ENCODE assay signal across 8 cellular contexts in the genomic region with DNA sequence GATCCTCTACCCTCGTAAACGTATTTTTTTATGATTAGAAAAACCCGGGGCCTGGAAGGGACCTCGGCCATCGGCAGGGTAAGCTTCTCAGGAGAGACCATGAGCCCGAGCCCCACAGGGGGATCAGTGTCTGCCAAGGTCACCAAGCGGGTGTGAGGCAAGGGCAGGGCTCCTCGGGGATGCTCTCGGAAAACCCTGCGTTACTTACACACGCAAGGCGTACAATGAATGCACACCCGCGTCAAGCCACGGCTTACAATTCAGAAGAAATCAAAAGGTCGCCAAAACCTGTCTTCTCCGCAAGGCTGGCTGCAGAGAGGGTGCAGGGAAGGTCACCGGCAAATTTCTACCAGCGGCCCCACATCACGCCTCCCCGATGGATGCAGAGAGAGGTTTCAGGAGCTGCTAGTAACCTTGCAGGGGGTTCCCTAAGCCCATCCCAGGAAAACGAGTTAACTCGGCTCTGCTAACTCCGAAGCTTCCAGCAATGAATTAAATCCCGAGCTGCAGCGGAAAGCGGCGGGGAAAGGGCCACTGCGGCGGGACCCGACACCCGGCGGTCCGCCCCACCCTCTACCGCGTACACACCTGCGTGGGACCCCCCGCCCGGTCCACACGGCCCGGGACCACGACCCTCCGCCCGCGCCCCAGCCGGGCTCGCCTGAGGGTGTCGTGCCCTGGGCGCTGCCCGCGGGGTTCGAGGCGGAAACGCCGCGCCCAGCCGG. TPM values are rescaled to one million over a fixed set of nuclear protein-coding genes. Genes with fewer than 3 reads are reported as not detected.
DNase-seq lines count a peak whose midpoint lies in the region; ATAC-seq, FAIRE-seq and TF ChIP-seq lines count a peak whose summit lies in the region.

No MANE protein-coding gene starts in this region.

- peak overlapping the region; percentile 63 to 64 for H3K9ac ChIP-seq in kidney (ENCODE audit: low read length in 2 of 2)

- CTCF ChIA-PET in BJ (lab: Yijun Ruan, JAX): interaction anchor here (0.6 to 8.3 kb wide), 24 partner anchors 10 to 195 kb away, joined by 3 to 87 read pairs (median 5); no protein-coding TSS in a partner anchor

- peak overlapping the region; percentile 16 to 40 for H3K27ac ChIP-seq in kidney (ENCODE audit: low read depth in 2 of 2, low read length in 2 of 2)

- FAIRE-seq in kidney (lab: Jason Lieb, UNC): no peak
- no peak for FAIRE-seq in urothelium cell line (lab: Jason Lieb, UNC)

- peak overlapping the region; percentile 69 for H3K4me3 ChIP-seq in BJ (ENCODE audit: low read depth, low read length)
- H3K4me3 ChIP-seq in kidney (ENCODE audit: low read length in 2 of 2): peak overlapping the region; percentile 62 to 76

- no peaks in the 10 kb centered on the region for H3K27me3 ChIP-seq in BJ (ENCODE audit: control insufficient read depth, insufficient read depth, low read length)

- H3K36me3 ChIP-seq in BJ (ENCODE audit: control insufficient read depth, insufficient read depth, low read length): no peaks in the 10 kb centered on the region
- H3K36me3 ChIP-seq in kidney (ENCODE audit: control insufficient read depth in 1 of 2, insufficient read depth in 2 of 2, low read length in 2 of 2): no peaks in the 10 kb centered on the region

- ATAC-seq in GM21619 (IDR thresholded peaks at IDR 0.05; ENCODE audit: unreplicated experiment): peak; percentile 7

- intact Hi-C loops in kidney (cut with DNase I): no loop called here

- H3K9me3 ChIP-seq in kidney (ENCODE audit: control insufficient read depth in 1 of 2, low read length in 2 of 2): no peaks in the 10 kb centered on the region

- TF ChIP-seq CTCF in BJ (IDR thresholded peaks at IDR 0.05; ENCODE audit: insufficient read depth, low read depth, low read length): no peak
- no peak for TF ChIP-seq CTCF in kidney (IDR thresholded peaks at IDR 0.05; ENCODE audit: borderline replicate concordance, extremely low read depth, insufficient read depth)

- POLR2A ChIA-PET in BJ (lab: Charles Lee): interaction anchor here (1.0 kb wide), 1 partner anchor 175 kb away, joined by 3 read pairs; no protein-coding TSS in a partner anchor

- H3K4me1 ChIP-seq in kidney (ENCODE audit: control insufficient read depth in 1 of 2, insufficient read depth in 1 of 2, low read depth in 1 of 2, low read length in 2 of 2): peaks cover 8 to 17% of the 10 kb centered on the region in 2 donors

- DNase-seq in BJ (ENCODE audit: low read depth) (no peak), T follicular helper cell (ENCODE audit: low read depth) (peak; percentile 4), astrocyte of the hippocampus (ENCODE audit: low read depth, low spot score) (peak; percentile 39), kidney (peak; percentile 77), urothelium cell line (ENCODE audit: low spot score) (no peak), NCI-H1048 (lab: John Stamatoyannopoulos, UW) (no peak)
- DNase-seq in stimulated activated CD4-positive, alpha-beta T cell treated with anti-CD3 and anti-CD28 coated beads, Interleukin-2, amount 100 ng/mL, for 24 hours: peak; percentile 40 to 46

RNA-seq across cellular contexts. Expression of gene ST3GAL5, which starts 0.6 kb away (rescaled TPM):
- 16.0 and 19.7 TPM in 2 replicates for polyA plus RNA-seq in BJ (2011; rRNA removed)
- polyA minus RNA-seq in BJ (2011; rRNA and poly(A)+ RNA removed): 9.9 and 10.0 TPM in 2 replicates
- 14.6 TPM for total RNA-seq in kidney
- 7.0 TPM for polyA plus RNA-seq in kidney (ENCODE audit: insufficient read depth, low read depth, low replicate concordance)

Comparison
In these comparisons a context has a peak if more than half of its experiments do, and no peak if none do; other contexts are left out.
1. DNase-seq: peak in T follicular helper cell (single experiment), astrocyte of the hippocampus (single experiment), kidney (single experiment) and stimulated activated CD4-positive, alpha-beta T cell treated with anti-CD3 and anti-CD28 coated beads, Interleukin-2, amount 100 ng/mL, for 24 hours (2 of 2); none in BJ (single experiment), urothelium cell line (single experiment) and NCI-H1048 (single experiment).